Comparison of ENCODE assay signal across 8 cellular contexts in genomic region chr16:84277244-84277823, GRCh38. TPM values are rescaled to one million over a fixed set of nuclear protein-coding genes. Genes with fewer than 3 reads are reported as not detected.
DNase-seq lines count a peak whose midpoint lies in the region; ATAC-seq and TF ChIP-seq lines count a peak whose summit lies in the region.

No MANE protein-coding gene starts in this region.

- peaks cover 0 to 1% (median 0%) of the 10 kb centered on the region in 3 donors for H3K4me1 Mint-ChIP-seq in CD8-positive, alpha-beta memory T cell
- no peaks in the 10 kb centered on the region for H3K4me1 Mint-ChIP-seq in progenitor cell of endocrine pancreas (ENCODE audit: low read depth)

- H3K36me3 Mint-ChIP-seq in CD8-positive, alpha-beta memory T cell: no peaks in the 10 kb centered on the region
- no peaks in the 10 kb centered on the region for H3K36me3 Mint-ChIP-seq in progenitor cell of endocrine pancreas (ENCODE audit: insufficient read depth)

- peak; percentile 29 to 80 (median 50) for DNase-seq in CD8-positive, alpha-beta memory T cell
- DNase-seq in HL-60 (ENCODE audit: low read depth in 1 of 2, low spot score in 1 of 2) (peak; percentile 37 to 56), SJCRH30 (peak; percentile 46 to 74), glomerular visceral epithelial cell (ENCODE audit: extremely low spot score) (peak; percentile 49), progenitor cell of endocrine pancreas (ENCODE audit: low spot score, unreplicated experiment) (peak; percentile 67), uterus (peak; percentile 35 to 43)
- DNase-seq in activated naive CD4-positive, alpha-beta T cell (lab: John Stamatoyannopoulos, UW): peak; percentile 38 to 67 (median 54)

- H3K4me3 ChIP-seq in CD8-positive, alpha-beta memory T cell (ENCODE audit: low read length): no peak overlapping the region
- H3K4me3 ChIP-seq in HL-60 (replicated peaks; ENCODE audit: insufficient read depth, low read length) (no peak overlapping the region), SJCRH30 (no peak overlapping the region), uterus (no peak overlapping the region)

- peak; percentile 76 for TF ChIP-seq CTCF in HL-60 (IDR thresholded peaks at IDR 0.05; ENCODE audit: insufficient read depth, low read length)
- TF ChIP-seq CTCF in progenitor cell of endocrine pancreas (IDR thresholded peaks at IDR 0.05; ENCODE audit: unreplicated experiment): peak; percentile 93
- TF ChIP-seq CTCF in uterus (IDR thresholded peaks at IDR 0.05): peak; percentile 66 to 81 (median 70)

- no peaks in the 10 kb centered on the region for H3K36me3 ChIP-seq in CD8-positive, alpha-beta memory T cell (ENCODE audit: insufficient read depth, low read length)
- H3K36me3 ChIP-seq in SJCRH30: no peaks in the 10 kb centered on the region
- H3K36me3 ChIP-seq in uterus: no peaks in the 10 kb centered on the region

- POLR2A ChIA-PET in CD8-positive, alpha-beta memory T cell (lab: Charles Lee): no interaction called here

- no peaks in the 10 kb centered on the region for H3K9me3 ChIP-seq in CD8-positive, alpha-beta memory T cell (ENCODE audit: low read length)
- no peaks in the 10 kb centered on the region for H3K9me3 ChIP-seq in SJCRH30 (replicated peaks)
- H3K9me3 ChIP-seq in uterus: no peaks in the 10 kb centered on the region

- H3K27ac ChIP-seq in CD8-positive, alpha-beta memory T cell (ENCODE audit: low read depth, low read length): no peak overlapping the region
- H3K27ac ChIP-seq in HL-60 (replicated peaks) (no peak overlapping the region), SJCRH30 (no peak overlapping the region), uterus (no peak overlapping the region)

- TF ChIP-seq POLR2A in uterus (IDR thresholded peaks at IDR 0.05): no peak

- H3K9me3 Mint-ChIP-seq in CD8-positive, alpha-beta memory T cell: no peaks in the 10 kb centered on the region
- H3K9me3 Mint-ChIP-seq in progenitor cell of endocrine pancreas (ENCODE audit: low read depth): no peaks in the 10 kb centered on the region

- CTCF ChIA-PET in CD8-positive, alpha-beta memory T cell (lab: Charles Lee): interaction anchor here (0.6 to 3.7 kb wide), 21 partner anchors 9 to 676 kb away, joined by 3 to 16 read pairs (median 3); partner anchors contain the start of genes KCNG4, KLHL36, TAF1C and WFDC1

- H3K4me3 Mint-ChIP-seq in CD8-positive, alpha-beta memory T cell: no peak overlapping the region
- H3K4me3 Mint-ChIP-seq in progenitor cell of endocrine pancreas (ENCODE audit: low read depth): no peak overlapping the region

- no peak overlapping the region for H3K27ac Mint-ChIP-seq in CD8-positive, alpha-beta memory T cell
- H3K27ac Mint-ChIP-seq in progenitor cell of endocrine pancreas: no peak overlapping the region

- H3K27me3 ChIP-seq in CD8-positive, alpha-beta memory T cell (ENCODE audit: insufficient read depth, low read length, poor library complexity, severe bottlenecking): no peaks in the 10 kb centered on the region
- H3K27me3 ChIP-seq in HL-60 (ENCODE audit: insufficient read depth, poor library complexity, severe bottlenecking) (no peaks in the 10 kb centered on the region), SJCRH30 (no peaks in the 10 kb centered on the region), uterus (no peaks in the 10 kb centered on the region)

- no peak for ATAC-seq in GM21786 (IDR thresholded peaks at IDR 0.05; ENCODE audit: unreplicated experiment)

- intact Hi-C loops in uterus (cut with DNase I; ENCODE audit: low total_unique reads): no loop called here

- no peaks in the 10 kb centered on the region for H3K4me1 ChIP-seq in CD8-positive, alpha-beta memory T cell (ENCODE audit: insufficient read depth, low read length)
- no peaks in the 10 kb centered on the region for H3K4me1 ChIP-seq in SJCRH30
- no peaks in the 10 kb centered on the region for H3K4me1 ChIP-seq in uterus

- peaks cover 9 to 17% of the 10 kb centered on the region in 2 donors for H3K27me3 Mint-ChIP-seq in CD8-positive, alpha-beta memory T cell
- H3K27me3 Mint-ChIP-seq in progenitor cell of endocrine pancreas: peaks cover 35% of the 10 kb centered on the region

RNA-seq across cellular contexts. Expression of gene WFDC1, which starts 17.3 kb away (rescaled TPM):
- total RNA-seq in CD8-positive, alpha-beta memory T cell: not detected
- not detected for polyA plus RNA-seq in CD8-positive, alpha-beta memory T cell
- 0.43 and 0.49 TPM in 2 replicates for total RNA-seq in SJCRH30 (2014; rRNA removed; shearing (Covaris generic))
- total RNA-seq in progenitor cell of endocrine pancreas (0.09 and 0.24 TPM in 2 replicates), uterus (10 to 100 TPM in 1 of 4 donors, 1 to 10 TPM in 2, under 1 TPM in 1; 0.77 to 13.3 (median 5.7) TPM)

RNA-seq across cellular contexts. Expression of gene KCNG4, which starts 37.5 kb away (rescaled TPM):
- not detected for total RNA-seq in CD8-positive, alpha-beta memory T cell
- polyA plus RNA-seq in CD8-positive, alpha-beta memory T cell: not detected
- 2.1 and 2.4 TPM in 2 replicates for total RNA-seq in SJCRH30 (2014; rRNA removed; shearing (Covaris generic))
- total RNA-seq in progenitor cell of endocrine pancreas (not detected in 2 replicates), uterus (not detected)
